In genomic region chr5:157651011-157651611, GRCh38 we compare ENCODE assay signal across 16 cellular contexts. TPM values are rescaled to one million over a fixed set of nuclear protein-coding genes. Genes with fewer than 3 reads are reported as not detected.
DNase-seq lines count a peak whose midpoint lies in the region; ATAC-seq and TF ChIP-seq lines count a peak whose summit lies in the region.
"Had no signal": no experiment of that assay in that cellular context is flagged by ENCODE, and none has a peak within 500 bp of the region (broad histone marks: within the 10 kb centered on the region; RNA-seq: fewer than 3 reads in every experiment).

No MANE protein-coding gene starts in this region.

- H3K9me3 ChIP-seq in heart right ventricle = peaks cover 0 to 8% (median 0%) of the 10 kb centered on the region in 11 donors
- no peaks in the 10 kb centered on the region for H3K9me3 ChIP-seq in muscle layer of colon (ENCODE audit: low read length)

- no peak for DNase-seq in heart right ventricle
- DNase-seq in cardiac septum (ENCODE audit: low spot score) = no peak
- no peak for DNase-seq in choroid plexus epithelial cell (ENCODE audit: low read depth)
- DNase-seq in NCI-H2081 (lab: John Stamatoyannopoulos, UW) = no peak
- DNase-seq in H4 (ENCODE audit: low spot score) = no peak
- DNase-seq: hippocampal formation, NCI-H2171, nephron progenitor cell had no signal

- H3K36me3 ChIP-seq in heart right ventricle = no peaks in the 10 kb centered on the region
- H3K36me3 ChIP-seq in muscle layer of colon (ENCODE audit: insufficient read depth, low read length) = no peaks in the 10 kb centered on the region

- H3K4me3 ChIP-seq in heart right ventricle = peak overlapping the region in 7 of 10 donors; percentile 35 to 57 (median 55)
- H3K4me3 ChIP-seq in choroid plexus epithelial cell (ENCODE audit: low read depth, low read length) = peak overlapping the region; percentile 62
- peak overlapping the region; percentile 54 to 58 for H3K4me3 ChIP-seq in muscle layer of colon (ENCODE audit: low read depth in 1 of 2, low read length in 2 of 2)

- 68 to 70% methylated on average over 33 of the region's 33 CpGs for WGBS in heart right ventricle, 2 donors

- TF ChIP-seq CTCF in heart right ventricle (IDR thresholded peaks at IDR 0.05) (no peak), choroid plexus epithelial cell (conservative IDR thresholded peaks at IDR 0.05; ENCODE audit: low read depth, low read length) (no peak)

- H3K9ac ChIP-seq in muscle layer of colon (ENCODE audit: low read length) = no peak overlapping the region
- H3K9ac ChIP-seq: KMS-11 had no signal

- H3K27ac ChIP-seq in heart right ventricle = peak overlapping the region in 1 of 10 donors; percentile 61
- no peak overlapping the region for H3K27ac ChIP-seq in muscle layer of colon (ENCODE audit: low read depth, low read length)
- H3K27ac ChIP-seq: KMS-11, VCaP had no signal

- peaks cover 0 to 13% (median 0%) of the 10 kb centered on the region in 7 donors for H3K27me3 ChIP-seq in heart right ventricle
- H3K27me3 ChIP-seq in muscle layer of colon (ENCODE audit: control insufficient read depth in 1 of 2, insufficient read depth in 2 of 2, low read length in 2 of 2) = no peaks in the 10 kb centered on the region

- intact Hi-C loops in heart right ventricle (cut with DNase I) (no loop called here), cardiac septum (cut with DNase I) (no loop called here)

- ATAC-seq in heart right ventricle (peak in 3 of 8 donors; percentile 23 to 47 (median 45)), GM21529 (IDR thresholded peaks at IDR 0.05; ENCODE audit: unreplicated experiment) (no peak), GM18502 (IDR thresholded peaks at IDR 0.05; ENCODE audit: poor library complexity, unreplicated experiment) (no peak)
- ATAC-seq: HCT116 had no signal

- H3K4me1 ChIP-seq in heart right ventricle (peaks cover 0 to 11% (median 5%) of the 10 kb centered on the region in 9 donors), muscle layer of colon (ENCODE audit: insufficient read depth, low read length) (peaks cover 4% of the 10 kb centered on the region)

RNA-seq across cellular contexts. Expression of gene SOX30, which starts 1.1 kb away (rescaled TPM):
- under 1 TPM in 7 of 10 donors, not detected in 3; 0.12 to 0.21 (median 0.17) TPM for total RNA-seq in heart right ventricle
- polyA plus RNA-seq in heart right ventricle = under 1 TPM in 1 of 2 donors, not detected in 1; 0.04 TPM
- 0.13 TPM for total RNA-seq in cardiac septum
- not detected in 2 replicates for total RNA-seq in H4 (2014; rRNA removed; shearing (Covaris generic))
- total RNA-seq: dermis microvascular lymphatic vessel endothelial cell had no signal

RNA-seq across cellular contexts. Expression of gene C5orf52, which starts 20.2 kb away (rescaled TPM):
- not detected for total RNA-seq in heart right ventricle
- polyA plus RNA-seq in heart right ventricle = not detected
- total RNA-seq in cardiac septum = not detected
- total RNA-seq in H4 (2014; rRNA removed; shearing (Covaris generic)) = not detected in 2 replicates
- total RNA-seq: dermis microvascular lymphatic vessel endothelial cell had no signal
- polyA plus RNA-seq: CD14-positive monocyte had no signal
